ENCODE assay signal across 8 cellular contexts in genomic region chr12:88993655-88994054, GRCh38.
A peak's percentile ranks its signal among the peaks of the same experiment; 100 is the strongest.
DNase-seq lines count a peak whose midpoint lies in the region; ATAC-seq and TF ChIP-seq lines count a peak whose summit lies in the region.

No MANE protein-coding gene starts in this region.

- H3K9ac ChIP-seq in SK-N-SH: no peak overlapping the region

- peak; percentile 91 for TF ChIP-seq RAD21 in SK-N-SH (IDR thresholded peaks at IDR 0.05; ENCODE audit: low read length)

- H3K79me2 ChIP-seq in SK-N-SH (ENCODE audit: insufficient read depth): no peaks in the 10 kb centered on the region

- H3K27ac ChIP-seq in cardiac muscle cell (no peak overlapping the region), SK-N-SH (ENCODE audit: low read depth in 2 of 2, low read length in 1 of 2) (no peak overlapping the region), stomach (no peak overlapping the region)

- DNase-seq in cardiac muscle cell (ENCODE audit: low read depth in 1 of 2, low spot score in 1 of 2) (peak; percentile 43 to 80), Right ventricle myocardium inferior (ENCODE audit: missing footprints) (no peak), MV-4-11 (lab: John Stamatoyannopoulos, UW) (peak; percentile 49), SK-N-SH (peak; percentile 19), globus pallidus (ENCODE audit: low spot score) (peak; percentile 31), stomach (no peak)
- DNase-seq in stimulated activated CD4-positive, alpha-beta T cell treated with anti-CD3 and anti-CD28 coated beads, Interleukin-4, amount 100 ng/mL, for 4 hours: no peak

- H3K9me3 ChIP-seq in cardiac muscle cell (ENCODE audit: low read depth): no peaks in the 10 kb centered on the region
- no peaks in the 10 kb centered on the region for H3K9me3 ChIP-seq in SK-N-SH
- H3K9me3 ChIP-seq in stomach: no peaks in the 10 kb centered on the region

- H3K9me2 ChIP-seq in SK-N-SH: no peaks in the 10 kb centered on the region

- H3K27me3 ChIP-seq in cardiac muscle cell (no peaks in the 10 kb centered on the region), SK-N-SH (ENCODE audit: insufficient read depth) (no peaks in the 10 kb centered on the region), stomach (no peaks in the 10 kb centered on the region)

- TF ChIP-seq EP300 in SK-N-SH (IDR thresholded peaks at IDR 0.05; ENCODE audit: borderline replicate concordance in 1 of 2, low read depth in 1 of 2, low read length in 1 of 2) (no peak), stomach (IDR thresholded peaks at IDR 0.05) (no peak)

- H3K36me3 ChIP-seq in cardiac muscle cell: no peaks in the 10 kb centered on the region
- no peaks in the 10 kb centered on the region for H3K36me3 ChIP-seq in SK-N-SH (replicated peaks in 1 of 2; ENCODE audit: control insufficient read depth in 1 of 2, insufficient read depth in 2 of 2, low read length in 1 of 2)
- H3K36me3 ChIP-seq in stomach: no peaks in the 10 kb centered on the region

- TF ChIP-seq POLR2A in stomach (IDR thresholded peaks at IDR 0.05): no peak

- 22% methylated on average over 3 of the region's 3 CpGs for WGBS in SK-N-SH (ENCODE audit: low lambda C conversion rate)
- WGBS in stomach, 5 donors: 1 to 7% (median 5%) methylated on average over 3 of the region's 3 CpGs

- H4K20me1 ChIP-seq in SK-N-SH (ENCODE audit: insufficient read depth): no peaks in the 10 kb centered on the region

- ATAC-seq in Right ventricle myocardium inferior (no peak), HG03460 (IDR thresholded peaks at IDR 0.05; ENCODE audit: unreplicated experiment) (no peak)

- H3K4me2 ChIP-seq in SK-N-SH: no peak overlapping the region

- H3K4me3 ChIP-seq in cardiac muscle cell (no peak overlapping the region), SK-N-SH (ENCODE audit: low read depth in 2 of 2, low read length in 1 of 2) (no peak overlapping the region), stomach (no peak overlapping the region)

- intact Hi-C loops in Right ventricle myocardium inferior (cut with DNase I): loop anchor here (5.0 to 10.0 kb wide), 3 partner anchors 339 to 839 kb away; no protein-coding TSS in a partner anchor
- intact Hi-C loops in stomach (cut with DNase I; ENCODE audit: low total_unique reads): loop anchor here (10.0 kb wide), 1 partner anchor 839 kb away; no protein-coding TSS in a partner anchor

- CTCF ChIA-PET in SK-N-SH (lab: Yijun Ruan, JAX): interaction anchor here (0.5 to 2.1 kb wide), 50 partner anchors 8 to 892 kb away, joined by 3 to 34 read pairs (median 3); partner anchors contain the start of gene KITLG

- peaks cover 7% of the 10 kb centered on the region for H3K4me1 ChIP-seq in cardiac muscle cell (ENCODE audit: low read depth)
- no peaks in the 10 kb centered on the region for H3K4me1 ChIP-seq in SK-N-SH (ENCODE audit: control insufficient read depth in 1 of 2, insufficient read depth in 2 of 2, low read depth in 1 of 2, low read length in 1 of 2)
- peaks cover 0 to 11% (median 0%) of the 10 kb centered on the region in 4 donors for H3K4me1 ChIP-seq in stomach

- no peak overlapping the region for H2AFZ ChIP-seq in SK-N-SH (ENCODE audit: low read depth)

- POLR2A ChIA-PET in SK-N-SH (lab: Yijun Ruan, JAX): no interaction called here

- H3F3A ChIP-seq in SK-N-SH (replicated peaks; ENCODE audit: insufficient read depth): no peaks in the 10 kb centered on the region

- TF ChIP-seq CTCF in cardiac muscle cell (IDR thresholded peaks at IDR 0.05; ENCODE audit: low read depth, low read length): peak; percentile 56
- peak; percentile 77 for TF ChIP-seq CTCF in SK-N-SH (IDR thresholded peaks at IDR 0.05)
- TF ChIP-seq CTCF in stomach (IDR thresholded peaks at IDR 0.05): peak in 5 of 7 experiments; percentile 43 to 71 (median 56)

TF ChIP-seq in SK-N-SH, 30 proteins besides CTCF, POLR2A, EP300 and RAD21:
- TF ChIP-seq SIN3A (IDR thresholded peaks at IDR 0.05; ENCODE audit: borderline replicate concordance, low read depth, low read length) (no peak), GABPA (IDR thresholded peaks at IDR 0.05; ENCODE audit: low read depth) (no peak), NRF1 (IDR thresholded peaks at IDR 0.05; ENCODE audit: low read depth, low read length) (no peak), SMC3 (IDR thresholded peaks at IDR 0.05; ENCODE audit: low read depth, low read length) (peak; percentile 74), USF2 (IDR thresholded peaks at IDR 0.05; ENCODE audit: borderline replicate concordance, low read depth, low read length) (no peak)

Comparison
In these comparisons a context has a peak if more than half of its experiments do, and no peak if none do; other contexts are left out.
1. DNase-seq: peak in cardiac muscle cell (2 of 2), MV-4-11 (single experiment), SK-N-SH (single experiment) and globus pallidus (single experiment); none in Right ventricle myocardium inferior (single experiment), stomach (single experiment) and stimulated activated CD4-positive, alpha-beta T cell treated with anti-CD3 and anti-CD28 coated beads, Interleukin-4, amount 100 ng/mL, for 4 hours (0 of 2).
2. Peak in every context shown above with its lines, with median percentiles within 50 percentile points of each other: CTCF ChIP-seq.